Comparison of ENCODE assay signal across 15 cellular contexts in the genomic region with DNA sequence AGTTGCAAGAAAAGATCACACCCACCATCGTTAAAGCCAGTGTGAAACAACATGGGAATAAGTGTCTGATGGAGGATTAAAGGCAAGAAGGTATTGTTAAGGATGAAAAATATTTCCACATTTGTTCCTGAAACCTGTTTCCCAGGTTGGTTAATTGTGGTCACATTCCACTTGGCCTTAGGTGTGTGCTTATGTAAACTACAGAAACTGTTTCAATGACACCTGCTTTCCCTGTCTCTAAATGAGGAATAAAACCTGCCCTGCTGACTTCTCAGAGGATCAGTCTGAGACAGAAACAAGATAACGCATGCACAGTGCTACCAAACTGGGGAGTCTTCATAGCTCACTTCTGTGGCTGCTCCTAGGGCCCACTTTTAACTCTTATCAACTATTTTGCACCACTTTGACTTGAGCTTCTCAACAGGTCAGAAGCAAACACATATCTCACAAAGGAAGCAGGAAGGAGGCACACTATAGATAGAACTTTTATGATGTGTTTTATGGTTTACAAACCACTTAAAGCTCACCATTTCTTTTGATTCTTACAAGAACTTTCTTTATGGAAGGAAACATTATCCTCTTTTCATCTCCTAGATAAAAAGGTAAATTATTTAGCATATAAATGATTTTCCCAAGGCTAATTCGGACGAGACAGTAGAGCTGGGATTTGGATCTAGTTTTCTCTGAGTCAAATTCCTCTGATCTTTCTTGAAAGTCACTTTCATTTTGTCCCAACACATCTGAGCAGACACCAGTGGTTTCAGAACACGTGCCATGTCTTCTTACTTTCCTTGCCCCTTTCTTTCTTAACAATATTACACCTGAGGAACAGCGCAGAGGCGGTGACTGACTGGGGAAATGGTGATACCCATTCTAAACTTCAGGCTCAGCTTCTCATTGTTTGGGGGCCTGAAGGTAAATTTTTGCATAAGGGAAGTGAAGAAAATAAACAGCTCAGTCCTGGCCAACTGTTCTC. TPM values are rescaled to one million over a fixed set of nuclear protein-coding genes. Genes with fewer than 3 reads are reported as not detected.
DNase-seq lines count a peak whose midpoint lies in the region; ATAC-seq and TF ChIP-seq lines count a peak whose summit lies in the region.
"Had no signal": no experiment of that assay in that cellular context is flagged by ENCODE, and none has a peak within 500 bp of the region (broad histone marks: within the 10 kb centered on the region; RNA-seq: fewer than 3 reads in every experiment).

No MANE protein-coding gene starts in this region.

- peaks cover 17% of the 10 kb centered on the region for H3K4me1 Mint-ChIP-seq in activated CD8-positive, alpha-beta T cell treated with anti-CD3 and anti-CD28 coated beads for 36 hours (ENCODE audit: low read depth)

- H3K4me1 ChIP-seq in mesendoderm (ENCODE audit: control insufficient read depth, low read depth, low read length), result no peaks in the 10 kb centered on the region
- H3K4me1 ChIP-seq: A549, spleen, uterus had no signal

- DNase-seq in NCI-H345 (lab: John Stamatoyannopoulos, UW) (peak; percentile 12), NCI-H345 treated with DMSO at 0.1 percent for 48 hours (lab: John Stamatoyannopoulos, UW; ENCODE audit: unreplicated experiment) (no peak), NCI-H146 (lab: John Stamatoyannopoulos, UW) (peak; percentile 14), mesendoderm (peak; percentile 9), SHP77 treated with DMSO at 0.1 percent for 48 hours (lab: John Stamatoyannopoulos, UW) (no peak)
- peak; percentile 6 for DNase-seq in activated CD8-positive, alpha-beta T cell treated with anti-CD3 and anti-CD28 coated beads for 36 hours
- no peak for DNase-seq in stimulated activated naive CD4-positive, alpha-beta T cell treated with Interleukin-2 at 50 U/mL for 16 hours (lab: John Stamatoyannopoulos, UW)
- DNase-seq: left ventricle myocardium superior, spleen, SW 1271, uterus had no signal

- H2BK15ac ChIP-seq in mesendoderm (replicated peaks; ENCODE audit: low read depth), result no peak overlapping the region

- H3K9me3 Mint-ChIP-seq in activated CD8-positive, alpha-beta T cell treated with anti-CD3 and anti-CD28 coated beads for 36 hours, result peaks cover 16% of the 10 kb centered on the region

- H3K4me3 ChIP-seq in mesendoderm (ENCODE audit: low read length), result no peak overlapping the region
- H3K4me3 ChIP-seq: A549, spleen, uterus had no signal

- no peak overlapping the region for H2BK120ac ChIP-seq in mesendoderm (ENCODE audit: low read depth, low read length)

- H3K4ac ChIP-seq in mesendoderm (ENCODE audit: low read depth, low read length), result no peak overlapping the region

- H2BK5ac ChIP-seq in mesendoderm (ENCODE audit: low read length), result no peak overlapping the region

- intact Hi-C loops in activated CD8-positive, alpha-beta T cell treated with anti-CD3 and anti-CD28 coated beads for 36 hours (cut with micrococcal nuclease), result no loop called here

- H3K79me1 ChIP-seq in mesendoderm (ENCODE audit: low read length), result no peaks in the 10 kb centered on the region

- no peak overlapping the region for H3K18ac ChIP-seq in mesendoderm (ENCODE audit: low read length)

- no peak overlapping the region for H3K23ac ChIP-seq in mesendoderm (ENCODE audit: low read length)

- WGBS in mesendoderm (ENCODE audit: extremely low coverage, insufficient coverage, low lambda C conversion rate), result no CpG with 5 or more reads among the region's 7 CpGs

- H3K4me2 ChIP-seq in mesendoderm (ENCODE audit: low read length), result no peak overlapping the region
- H3K4me2 ChIP-seq: A549 had no signal

- no peak overlapping the region for H3K56ac ChIP-seq in mesendoderm (ENCODE audit: low read length)

- no peak overlapping the region for H3K9ac ChIP-seq in mesendoderm (ENCODE audit: low read length)

- no peak overlapping the region for H2AK5ac ChIP-seq in mesendoderm (ENCODE audit: low read length)

- no peak overlapping the region for H4K5ac ChIP-seq in mesendoderm (ENCODE audit: low read length)

- no peaks in the 10 kb centered on the region for H3K36me3 Mint-ChIP-seq in activated CD8-positive, alpha-beta T cell treated with anti-CD3 and anti-CD28 coated beads for 36 hours (ENCODE audit: low read depth)

- ATAC-seq in activated CD8-positive, alpha-beta T cell treated with anti-CD3 and anti-CD28 coated beads for 36 hours, result peak; percentile 34
- no peak for ATAC-seq in GM21723 (IDR thresholded peaks at IDR 0.05; ENCODE audit: unreplicated experiment)
- ATAC-seq: A549 had no signal

- H3K27ac ChIP-seq in mesendoderm (ENCODE audit: low read depth, low read length), result no peak overlapping the region
- H3K27ac ChIP-seq: A549, HL-60, neutrophil, spleen, uterus had no signal

- H4K8ac ChIP-seq in mesendoderm (ENCODE audit: low read depth, low read length), result no peak overlapping the region

- no peaks in the 10 kb centered on the region for H3K36me3 ChIP-seq in mesendoderm (ENCODE audit: control insufficient read depth, insufficient read depth, low read length)
- H3K36me3 ChIP-seq: neutrophil, spleen, uterus had no signal

- H3K27me3 Mint-ChIP-seq in activated CD8-positive, alpha-beta T cell treated with anti-CD3 and anti-CD28 coated beads for 36 hours, result no peaks in the 10 kb centered on the region

- peak overlapping the region; percentile 40 for H3K27ac Mint-ChIP-seq in activated CD8-positive, alpha-beta T cell treated with anti-CD3 and anti-CD28 coated beads for 36 hours

- H3K27me3 ChIP-seq in mesendoderm (ENCODE audit: insufficient read depth, low read length, poor library complexity), result no peaks in the 10 kb centered on the region
- H3K27me3 ChIP-seq: neutrophil, spleen, uterus had no signal

- POLR2A ChIA-PET in activated CD8-positive, alpha-beta T cell treated with anti-CD3 and anti-CD28 coated beads for 36 hours (lab: Charles Lee), result no interaction called here

- no peak for TF ChIP-seq CTCF in activated CD8-positive, alpha-beta T cell treated with anti-CD3 and anti-CD28 coated beads for 36 hours (IDR thresholded peaks at IDR 0.05)

- H3K4me3 Mint-ChIP-seq in activated CD8-positive, alpha-beta T cell treated with anti-CD3 and anti-CD28 coated beads for 36 hours, result no peak overlapping the region

- no peaks in the 10 kb centered on the region for H3K79me2 ChIP-seq in mesendoderm (ENCODE audit: control insufficient read depth, insufficient read depth, low read length)

- CTCF ChIA-PET in activated CD8-positive, alpha-beta T cell treated with anti-CD3 and anti-CD28 coated beads for 36 hours (lab: Charles Lee), result interaction anchor here (0.9 to 2.4 kb wide), 3 partner anchors 10 to 54 kb away, joined by 4 to 15 read pairs (median 4); no protein-coding TSS in a partner anchor

RNA-seq across cellular contexts. Expression of a gene that starts 33.4 kb away (rescaled TPM):
- 1 to 10 TPM in 1 of 2 experiments, under 1 TPM in 1; 0.83 to 1.4 TPM for total RNA-seq in activated CD8-positive, alpha-beta T cell treated with anti-CD3 and anti-CD28 coated beads for 36 hours
- polyA plus RNA-seq in mesendoderm (2013, experiment 1 of 2), result 1.3 TPM
- 1.3 TPM for polyA plus RNA-seq in mesendoderm (2013, experiment 2 of 2)

Comparison
In these comparisons a context has a peak if more than half of its experiments do, and no peak if none do; other contexts are left out.
1. DNase-seq: peak in NCI-H345 (single experiment), NCI-H146 (single experiment), activated CD8-positive, alpha-beta T cell treated with anti-CD3 and anti-CD28 coated beads for 36 hours (single experiment) and mesendoderm (single experiment); none in NCI-H345 treated with DMSO at 0.1 percent for 48 hours (single experiment), SHP77 treated with DMSO at 0.1 percent for 48 hours (single experiment) and stimulated activated naive CD4-positive, alpha-beta T cell treated with Interleukin-2 at 50 U/mL for 16 hours (single experiment).